23 cellular contexts compared by ENCODE assay signal in the genomic region with DNA sequence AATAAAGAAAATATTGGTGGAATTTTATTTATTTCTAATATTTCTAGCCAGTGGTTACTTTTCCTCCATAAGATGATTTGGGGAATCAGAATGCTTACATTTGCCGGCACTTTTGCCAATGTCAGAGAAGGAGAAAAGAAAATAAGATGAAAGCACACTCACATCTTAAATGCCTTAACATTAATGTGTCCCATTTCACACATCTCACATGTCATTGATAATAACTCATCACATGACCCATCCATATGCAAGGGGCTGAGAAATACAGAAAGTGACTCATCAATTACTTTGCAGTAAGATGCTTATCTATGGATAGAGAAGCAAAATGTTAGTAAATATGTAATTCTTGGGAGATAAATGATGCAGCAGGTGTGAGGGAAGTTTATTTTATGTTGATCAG.
"Had no signal": no experiment of that assay in that cellular context is flagged by ENCODE, and none has a peak within 500 bp of the region (broad histone marks: within the 10 kb centered on the region; RNA-seq: fewer than 3 reads in every experiment).

No MANE protein-coding gene starts in this region.

- DNase-seq: colonic mucosa; cortex of kidney; effector CD8-positive, alpha-beta T cell; effector memory CD8-positive, alpha-beta T cell; endodermal cell; foreskin keratinocyte; gastrocnemius medialis; glutamatergic neuron; head of caudate nucleus; heart right ventricle; hippocampal formation; left cardiac atrium; left lung; left ventricle myocardium superior; lower lobe of right lung; mesenchymal stem cell; mucosa of descending colon; naive B cell; naive thymus-derived CD8-positive, alpha-beta T cell had no signal

- FAIRE-seq: endometrium, islet of Langerhans, keratinocyte had no signal

- H3K9me3 ChIP-seq: colonic mucosa, esophagus muscularis mucosa, gastrocnemius medialis, heart right ventricle, left lung, lower lobe of right lung, mucosa of descending colon had no signal

- H3K36me3 ChIP-seq: colonic mucosa, esophagus muscularis mucosa, gastrocnemius medialis, heart right ventricle, left lung, lower lobe of right lung had no signal

- ATAC-seq: effector memory CD8-positive, alpha-beta T cell; foreskin keratinocyte; gastrocnemius medialis; heart right ventricle; left cardiac atrium; left lung; left ventricle myocardium superior; lower lobe of right lung; mucosa of descending colon; naive thymus-derived CD8-positive, alpha-beta T cell had no signal

- H3K27ac ChIP-seq: colonic mucosa, esophagus muscularis mucosa, foreskin keratinocyte, gastrocnemius medialis, heart right ventricle, left lung, lower lobe of right lung had no signal

- H3K4me3 ChIP-seq: colonic mucosa, esophagus muscularis mucosa, gastrocnemius medialis, heart right ventricle, left lung, lower lobe of right lung, mucosa of descending colon had no signal

- H3K27me3 ChIP-seq: colonic mucosa, esophagus muscularis mucosa, foreskin keratinocyte, gastrocnemius medialis, heart right ventricle, left lung had no signal
